ENCODE assay signal across 17 cellular contexts in genomic region chr7:129609666-129610065, GRCh38. TPM values are rescaled to one million over a fixed set of nuclear protein-coding genes. Genes with fewer than 3 reads are reported as not detected.
DNase-seq lines count a peak whose midpoint lies in the region; ATAC-seq, FAIRE-seq and TF ChIP-seq lines count a peak whose summit lies in the region.
"Had no signal": no experiment of that assay in that cellular context is flagged by ENCODE, and none has a peak within 500 bp of the region (broad histone marks: within the 10 kb centered on the region; RNA-seq: fewer than 3 reads in every experiment).

No MANE protein-coding gene starts in this region.

- peaks cover 20% of the 10 kb centered on the region for H3K36me3 Mint-ChIP-seq in T-helper 1 cell treated with Interleukin-12 subunit alpha and Interleukin-12 subunit beta and Interleukin-4 antibody, amounts not matched to agents 30 μg/mL and 1 μg/mL, for 36 hours (ENCODE audit: low read depth)
- H3K36me3 Mint-ChIP-seq in astrocyte (ENCODE audit: low read depth, unreplicated experiment): peaks cover 10% of the 10 kb centered on the region

- H3K9me3 ChIP-seq in astrocyte (ENCODE audit: insufficient read depth, low read depth, low read length) (no peaks in the 10 kb centered on the region), neutrophil (no peaks in the 10 kb centered on the region)
- H3K9me3 ChIP-seq: HAP-1, thoracic aorta had no signal

- no peak for FAIRE-seq in astrocyte (lab: Jason Lieb, UNC)
- FAIRE-seq: A204.1 had no signal

- no peak overlapping the region for H3K4me3 ChIP-seq in astrocyte (ENCODE audit: insufficient read depth, low read depth, low read length)
- H3K4me3 ChIP-seq in neutrophil (ENCODE audit: low read depth in 1 of 2, low read length in 1 of 2): no peak overlapping the region

- H3K27ac Mint-ChIP-seq in T-helper 1 cell treated with Interleukin-12 subunit alpha and Interleukin-12 subunit beta and Interleukin-4 antibody, amounts not matched to agents 30 μg/mL and 1 μg/mL, for 36 hours: peak overlapping the region; percentile 28
- H3K27ac Mint-ChIP-seq in astrocyte (ENCODE audit: unreplicated experiment): peak overlapping the region; percentile 94

- peaks cover 47% of the 10 kb centered on the region for H3K79me2 ChIP-seq in astrocyte (ENCODE audit: insufficient read depth, low read length)

- peaks cover 13% of the 10 kb centered on the region for H3K4me1 ChIP-seq in astrocyte (ENCODE audit: insufficient read depth, low read length)
- peaks cover 71 to 77% of the 10 kb centered on the region in 2 experiments for H3K4me1 ChIP-seq in neutrophil (ENCODE audit: control insufficient read depth in 1 of 2, insufficient read depth in 1 of 2, low read depth in 1 of 2, low read length in 1 of 2)

- DNase-seq in T-helper 1 cell (no peak), LHCN-M2 (ENCODE audit: low read depth) (peak; percentile 36), astrocyte (ENCODE audit: low read depth) (no peak), superior temporal gyrus (ENCODE audit: extremely low spot score) (no peak), GM03348 (ENCODE audit: low spot score) (no peak)
- DNase-seq: brain microvascular endothelial cell; islet precursor cell; NCI-H2029; posterior cingulate gyrus; RPMI8226; stimulated activated CD4-positive, alpha-beta T cell treated with anti-CD3 and anti-CD28 coated beads, Interleukin-4, amount 100 ng/mL, for 4 hours had no signal

- no peaks in the 10 kb centered on the region for H3K9me3 Mint-ChIP-seq in T-helper 1 cell treated with Interleukin-12 subunit alpha and Interleukin-12 subunit beta and Interleukin-4 antibody, amounts not matched to agents 30 μg/mL and 1 μg/mL, for 36 hours
- H3K9me3 Mint-ChIP-seq in astrocyte (ENCODE audit: unreplicated experiment): no peaks in the 10 kb centered on the region

- no peak overlapping the region for H2AFZ ChIP-seq in astrocyte (ENCODE audit: low read depth, low read length)

- no peak for ATAC-seq in GM21515 (IDR thresholded peaks at IDR 0.05; ENCODE audit: unreplicated experiment)

- peaks cover 29% of the 10 kb centered on the region for H4K20me1 ChIP-seq in astrocyte (ENCODE audit: insufficient read depth, low read length)

- no peak overlapping the region for H3K27ac ChIP-seq in astrocyte (ENCODE audit: low read depth, low read length)
- H3K27ac ChIP-seq in neutrophil: peak overlapping the region; percentile 91
- H3K27ac ChIP-seq: brain microvascular endothelial cell, thoracic aorta had no signal

- H3K27me3 Mint-ChIP-seq in T-helper 1 cell treated with Interleukin-12 subunit alpha and Interleukin-12 subunit beta and Interleukin-4 antibody, amounts not matched to agents 30 μg/mL and 1 μg/mL, for 36 hours (ENCODE audit: low read depth): no peaks in the 10 kb centered on the region
- no peaks in the 10 kb centered on the region for H3K27me3 Mint-ChIP-seq in astrocyte (ENCODE audit: low read depth, unreplicated experiment)

- TF ChIP-seq CTCF in astrocyte (IDR thresholded peaks at IDR 0.05; ENCODE audit: insufficient read depth, low read depth, low read length) (no peak), neutrophil (IDR thresholded peaks at IDR 0.05) (no peak)

- H3K27me3 ChIP-seq in astrocyte (ENCODE audit: insufficient read depth, low read length) (no peaks in the 10 kb centered on the region), neutrophil (no peaks in the 10 kb centered on the region)
- H3K27me3 ChIP-seq: brain microvascular endothelial cell had no signal

- peaks cover 37% of the 10 kb centered on the region for H3K4me1 Mint-ChIP-seq in T-helper 1 cell treated with Interleukin-12 subunit alpha and Interleukin-12 subunit beta and Interleukin-4 antibody, amounts not matched to agents 30 μg/mL and 1 μg/mL, for 36 hours (ENCODE audit: low read depth)
- H3K4me1 Mint-ChIP-seq in astrocyte (ENCODE audit: low read depth, unreplicated experiment): peaks cover 21% of the 10 kb centered on the region

- H3K9ac ChIP-seq in astrocyte (ENCODE audit: low read length): no peak overlapping the region

- H3K4me2 ChIP-seq in astrocyte (ENCODE audit: low read length): peak overlapping the region; percentile 93

- peak overlapping the region; percentile 94 for H3K4me3 Mint-ChIP-seq in T-helper 1 cell treated with Interleukin-12 subunit alpha and Interleukin-12 subunit beta and Interleukin-4 antibody, amounts not matched to agents 30 μg/mL and 1 μg/mL, for 36 hours
- H3K4me3 Mint-ChIP-seq in astrocyte (ENCODE audit: unreplicated experiment): peak overlapping the region; percentile 91

- H3K36me3 ChIP-seq in astrocyte (ENCODE audit: insufficient read depth, low read length) (no peaks in the 10 kb centered on the region), neutrophil (no peaks in the 10 kb centered on the region)
- H3K36me3 ChIP-seq: brain microvascular endothelial cell, thoracic aorta had no signal

RNA-seq across cellular contexts. Expression of gene NRF1, which starts 1.9 kb away (rescaled TPM):
- total RNA-seq in LHCN-M2 (2014; rRNA removed) (9.2 and 12.7 TPM in 2 replicates), astrocyte (11.7 and 12.7 TPM in 2 replicates)
- 8.2 TPM for polyA plus RNA-seq in LHCN-M2 (2012)
